ENCODE assay signal across 31 cellular contexts in the genomic region with DNA sequence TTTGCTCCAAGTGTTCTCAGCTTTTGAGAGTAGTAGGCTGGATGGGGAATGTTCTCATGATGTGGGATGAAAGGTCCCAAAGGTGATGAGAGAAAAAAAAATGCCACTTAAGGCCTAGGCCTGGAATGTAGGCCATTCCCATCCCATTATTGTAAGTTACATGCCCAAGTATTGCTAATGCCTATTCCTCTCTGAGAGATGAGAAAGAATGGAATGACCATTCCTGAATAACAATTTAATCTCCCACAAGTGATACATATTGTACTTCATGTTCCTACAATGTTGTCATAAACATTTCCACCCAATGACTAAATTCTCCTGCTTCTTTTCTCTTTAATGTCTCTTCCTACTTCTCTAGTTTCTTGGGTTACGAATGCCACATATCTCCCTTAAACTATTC.
"Had no signal": no experiment of that assay in that cellular context is flagged by ENCODE, and none has a peak within 500 bp of the region (broad histone marks: within the 10 kb centered on the region; RNA-seq: fewer than 3 reads in every experiment).

No MANE protein-coding gene starts in this region.

- H3K36me3 ChIP-seq: left lung, neural progenitor cell, right atrium auricular region, spleen, transverse colon had no signal

- H3K79me2 ChIP-seq: parathyroid adenoma had no signal

- H3K27me3 ChIP-seq: left lung, neural progenitor cell, right atrium auricular region, spleen, testis, transverse colon had no signal

- H3K27me3 Mint-ChIP-seq: activated CD4-positive, alpha-beta memory T cell treated with anti-CD3 and anti-CD28 coated beads for 36 hours; activated CD4-positive, alpha-beta T cell treated with anti-CD3 and anti-CD28 coated beads, Interleukin-2, amount 10 ng/mL, durations not matched to agents 24 days and 14 days; activated naive CD8-positive, alpha-beta T cell treated with anti-CD3 and anti-CD28 coated beads for 36 hours; effector memory CD8-positive, alpha-beta T cell had no signal

- FAIRE-seq: frontal cortex, islet of Langerhans, urothelium cell line had no signal

- H3K9me3 ChIP-seq: testis, transverse colon had no signal

- H3K4me3 ChIP-seq: left lung, lung, neural progenitor cell, right atrium auricular region, spleen, testis, transverse colon had no signal

- H3K9ac ChIP-seq: neural progenitor cell, parathyroid adenoma had no signal

- H3K4me2 ChIP-seq: neural progenitor cell had no signal

- H3K4me1 ChIP-seq: left lung, neural progenitor cell, parathyroid adenoma, right atrium auricular region, spleen, transverse colon had no signal

- H3K27ac ChIP-seq: left lung, neural progenitor cell, parathyroid adenoma, right atrium auricular region, spleen, testis, transverse colon had no signal

- H3K9me3 Mint-ChIP-seq: activated naive CD4-positive, alpha-beta T cell treated with anti-CD3 and anti-CD28 coated beads for 36 hours; effector memory CD8-positive, alpha-beta T cell had no signal

- H3K4me1 Mint-ChIP-seq: activated CD4-positive, alpha-beta T cell treated with anti-CD3 and anti-CD28 coated beads, Interleukin-2, amount 10 ng/mL, durations not matched to agents 24 days and 14 days; activated naive CD8-positive, alpha-beta T cell treated with anti-CD3 and anti-CD28 coated beads for 36 hours; natural killer cell; neural progenitor cell had no signal

- H3K36me3 Mint-ChIP-seq: activated CD4-positive, alpha-beta memory T cell treated with anti-CD3 and anti-CD28 coated beads for 36 hours; activated naive CD8-positive, alpha-beta T cell treated with anti-CD3 and anti-CD28 coated beads for 36 hours; natural killer cell; neural progenitor cell had no signal

- H3K4me3 Mint-ChIP-seq: activated CD4-positive, alpha-beta memory T cell treated with anti-CD3 and anti-CD28 coated beads for 36 hours; activated CD4-positive, alpha-beta T cell treated with anti-CD3 and anti-CD28 coated beads, Interleukin-2, amount 10 ng/mL, durations not matched to agents 24 days and 14 days; activated naive CD4-positive, alpha-beta T cell treated with anti-CD3 and anti-CD28 coated beads for 36 hours; activated naive CD8-positive, alpha-beta T cell treated with anti-CD3 and anti-CD28 coated beads for 36 hours; activated T-helper 1 cell treated with anti-CD3 and anti-CD28 coated beads, Interleukin-12 subunit alpha, Interleukin-12 subunit beta, Interleukin-2, Interleukin-4 antibody, amounts not matched to agents 30 ng/mL and 10 ng/mL and 1 ng/mL, durations not matched to agents 14 hours and 24 hours and 36 hours; effector memory CD8-positive, alpha-beta T cell; natural killer cell; neural progenitor cell had no signal

- H2AFZ ChIP-seq: neural progenitor cell, parathyroid adenoma had no signal

- H3K27ac Mint-ChIP-seq: activated CD4-positive, alpha-beta memory T cell treated with anti-CD3 and anti-CD28 coated beads for 36 hours; activated CD4-positive, alpha-beta T cell treated with anti-CD3 and anti-CD28 coated beads, Interleukin-2, amount 10 ng/mL, durations not matched to agents 24 days and 14 days; activated naive CD4-positive, alpha-beta T cell treated with anti-CD3 and anti-CD28 coated beads for 36 hours; activated naive CD8-positive, alpha-beta T cell treated with anti-CD3 and anti-CD28 coated beads for 36 hours; activated T-helper 1 cell treated with anti-CD3 and anti-CD28 coated beads, Interleukin-12 subunit alpha, Interleukin-12 subunit beta, Interleukin-2, Interleukin-4 antibody, amounts not matched to agents 30 ng/mL and 10 ng/mL and 1 ng/mL, durations not matched to agents 14 hours and 24 hours and 36 hours; effector memory CD8-positive, alpha-beta T cell; natural killer cell; neural progenitor cell had no signal

- DNase-seq: activated CD4-positive, alpha-beta memory T cell treated with anti-CD3 and anti-CD28 coated beads for 36 hours; activated CD4-positive, alpha-beta T cell treated with anti-CD3 and anti-CD28 coated beads, Interleukin-2, amount 10 ng/mL, durations not matched to agents 24 days and 14 days; activated CD4-positive, CD25-positive, alpha-beta regulatory T cell treated with anti-CD3 and anti-CD28 coated beads, Interleukin-2, amount 50 U/mL, for 72 hours; activated CD8-positive, alpha-beta memory T cell treated with anti-CD3 and anti-CD28 coated beads, Interleukin-2, amount 50 U/mL, for 4 hours; activated effector memory CD4-positive, alpha-beta T cell treated with anti-CD3 and anti-CD28 coated beads, Interleukin-2, amount 50 U/mL, for 16 hours; activated naive CD4-positive, alpha-beta T cell treated with anti-CD3 and anti-CD28 coated beads for 36 hours; activated naive CD8-positive, alpha-beta T cell treated with anti-CD3 and anti-CD28 coated beads for 36 hours; activated T-cell treated with anti-CD3 and anti-CD28 coated beads, Interleukin-2, amount 50 U/mL, for 1 hour; amniotic stem cell; caudate nucleus; cortex of kidney; effector memory CD8-positive, alpha-beta T cell; erythroblast; left lung; mesendoderm; natural killer cell; occipital lobe; spleen; stimulated activated CD4-positive, alpha-beta T cell treated with anti-CD3 and anti-CD28 coated beads, Interleukin-4, amount 100 ng/mL, for 1 hour; stimulated activated naive CD8-positive, alpha-beta T cell treated with anti-CD3 and anti-CD28 coated beads, Interleukin-15, Interleukin-2, amounts not matched to agents 100 U/mL and 50 U/mL, for 24 hours; T-helper 2 cell; testis; transverse colon had no signal

- ATAC-seq: effector memory CD8-positive, alpha-beta T cell; left lung; natural killer cell; stimulated activated naive CD8-positive, alpha-beta T cell treated with anti-CD3 and anti-CD28 coated beads, Interleukin-15, Interleukin-2, amounts not matched to agents 100 U/mL and 50 U/mL, for 24 hours had no signal
